Comparison of ENCODE assay signal across 10 cellular contexts in genomic region chr17:5413682-5414081, GRCh38. TPM values are rescaled to one million over a fixed set of nuclear protein-coding genes. Genes with fewer than 3 reads are reported as not detected.
DNase-seq lines count a peak whose midpoint lies in the region; ATAC-seq lines count a peak whose summit lies in the region.
"Had no signal": no experiment of that assay in that cellular context is flagged by ENCODE, and none has a peak within 500 bp of the region (broad histone marks: within the 10 kb centered on the region; RNA-seq: fewer than 3 reads in every experiment).

No MANE protein-coding gene starts in this region.

- peak; percentile 90 for DNase-seq in EL
- peak; percentile 67 to 89 for DNase-seq in NOMO-1 (lab: John Stamatoyannopoulos, UW; ENCODE audit: unreplicated experiment in 2 of 2)
- peak; percentile 75 for DNase-seq in dermis blood vessel endothelial cell
- DNase-seq in renal cortical epithelial cell (ENCODE audit: low read depth) = peak; percentile 96
- DNase-seq in activated effector memory CD4-positive, alpha-beta T cell treated with Interleukin-2 at 50 U/mL for 16 hours = no peak
- no peak for DNase-seq in effector CD8-positive, alpha-beta T cell (lab: John Stamatoyannopoulos, UW)
- DNase-seq in epidermal melanocyte (ENCODE audit: insufficient read length, low spot score) = no peak
- DNase-seq: activated CD4-positive, alpha-beta T cell treated with anti-CD3 and anti-CD28 coated beads for 1 hour; NCI-H2171 had no signal

- no peak for ATAC-seq in HG02759 (IDR thresholded peaks at IDR 0.05; ENCODE audit: unreplicated experiment)

RNA-seq across cellular contexts. Expression of gene NUP88, which starts 5.8 kb away (rescaled TPM):
- total RNA-seq in dermis blood vessel endothelial cell (99.9 and 106 TPM in 2 replicates), renal cortical epithelial cell (81.6 and 161 TPM in 2 replicates)

RNA-seq across cellular contexts. Expression of gene RPAIN, which starts 6.3 kb away (rescaled TPM):
- total RNA-seq in dermis blood vessel endothelial cell (29.1 and 55.6 TPM in 2 replicates), renal cortical epithelial cell (29.3 and 56.1 TPM in 2 replicates)

RNA-seq across cellular contexts. Expression of gene C1QBP, which starts 25.3 kb away (rescaled TPM):
- total RNA-seq in dermis blood vessel endothelial cell (246 and 318 TPM in 2 replicates), renal cortical epithelial cell (190 and 289 TPM in 2 replicates)

RNA-seq across cellular contexts. Expression of gene DHX33, which starts 55.1 kb away (rescaled TPM):
- total RNA-seq in dermis blood vessel endothelial cell = 11.1 and 23.5 TPM in 2 replicates
- 10.1 and 16.2 TPM in 2 replicates for total RNA-seq in renal cortical epithelial cell

Comparison
In these comparisons a context has a peak if more than half of its experiments do, and no peak if none do; other contexts are left out.
1. DNase-seq: peak in EL (single experiment), NOMO-1 (2 of 2), dermis blood vessel endothelial cell (single experiment) and renal cortical epithelial cell (single experiment); none in activated effector memory CD4-positive, alpha-beta T cell treated with Interleukin-2 at 50 U/mL for 16 hours (single experiment), effector CD8-positive, alpha-beta T cell (single experiment) and epidermal melanocyte (single experiment).